Comparison of ENCODE assay signal across 16 cellular contexts in genomic region chr4:61740950-61741638, GRCh38.
A peak's percentile ranks its signal among the peaks of the same experiment; 100 is the strongest.
DNase-seq lines count a peak whose midpoint lies in the region; ATAC-seq lines count a peak whose summit lies in the region.
"Had no signal": no experiment of that assay in that cellular context is flagged by ENCODE, and none has a peak within 500 bp of the region (broad histone marks: within the 10 kb centered on the region; RNA-seq: fewer than 3 reads in every experiment).

No MANE protein-coding gene starts in this region.

- no peaks in the 10 kb centered on the region for H3K36me3 ChIP-seq in SK-N-MC (ENCODE audit: insufficient read depth, low read length)
- H3K36me3 ChIP-seq: lower lobe of right lung, MG63, pancreas had no signal

- no peaks in the 10 kb centered on the region for H3K9me3 ChIP-seq in SK-N-MC (ENCODE audit: low read depth, low read length)
- H3K9me3 ChIP-seq: lower lobe of right lung, MG63, pancreas had no signal

- DNase-seq in NCI-H1092 (lab: John Stamatoyannopoulos, UW) (peak; percentile 13), SK-N-MC (ENCODE audit: low read depth, low spot score) (no peak), left cardiac atrium (no peak), retina (peak; percentile 33), foreskin melanocyte (no peak)
- DNase-seq in stimulated activated naive CD4-positive, alpha-beta T cell (lab: John Stamatoyannopoulos, UW): no peak
- DNase-seq: activated CD8-positive, alpha-beta T cell treated with anti-CD3 and anti-CD28 coated beads for 36 hours; activated naive CD4-positive, alpha-beta T cell treated with Interleukin-2 at 50 U/mL for 16 hours; CD4-positive, alpha-beta memory T cell; foreskin fibroblast; lower lobe of right lung; MG63; pancreas; stimulated activated CD4-positive, alpha-beta T cell treated with anti-CD3 and anti-CD28 coated beads, Interleukin-4, amount 100 ng/mL, for 24 hours had no signal

- no peak overlapping the region for H3K9ac ChIP-seq in SK-N-MC (ENCODE audit: insufficient read length)

- intact Hi-C loops in left cardiac atrium (cut with DNase I): no loop called here

- H3K4me3 ChIP-seq in SK-N-MC: peak overlapping the region; percentile 14; the same call in 1 of the 2 replicates
- H3K4me3 ChIP-seq: lower lobe of right lung, MG63, pancreas had no signal

- ATAC-seq in left cardiac atrium (peak; percentile 59 to 82), GM21360 (IDR thresholded peaks at IDR 0.05; ENCODE audit: unreplicated experiment) (no peak)
- ATAC-seq: activated CD8-positive, alpha-beta T cell treated with anti-CD3 and anti-CD28 coated beads for 36 hours; lower lobe of right lung; pancreas had no signal

- no peak overlapping the region for H3K27ac ChIP-seq in SK-N-MC
- H3K27ac ChIP-seq: HL-60, lower lobe of right lung, pancreas had no signal

Comparison
In these comparisons a context has a peak if more than half of its experiments do, and no peak if none do; other contexts are left out.
1. DNase-seq: peak in NCI-H1092 (single experiment) and retina (single experiment); none in SK-N-MC (single experiment), left cardiac atrium (single experiment), stimulated activated naive CD4-positive, alpha-beta T cell (0 of 6) and foreskin melanocyte (single experiment).